21 cellular contexts compared by ENCODE assay signal in the genomic region with DNA sequence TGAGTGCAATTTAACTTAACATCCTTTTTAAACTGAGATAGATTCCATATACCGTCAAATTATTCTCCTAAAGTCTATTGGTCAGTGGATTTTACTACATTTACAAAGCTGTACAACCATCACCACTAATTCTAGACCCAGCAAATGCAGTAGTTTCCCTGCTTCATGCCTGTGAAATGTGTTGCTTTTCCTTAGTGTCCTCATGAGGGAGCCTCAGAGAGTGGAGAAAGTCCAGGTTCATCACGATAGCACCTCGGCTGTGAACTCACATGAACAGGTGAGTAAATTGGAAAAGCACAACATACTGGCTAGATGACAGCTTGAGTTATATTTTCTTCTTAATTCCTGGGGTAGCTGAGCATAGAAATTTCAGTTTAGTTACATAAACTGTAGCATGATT.
DNase-seq lines count a peak whose midpoint lies in the region; ATAC-seq and TF ChIP-seq lines count a peak whose summit lies in the region.
"Had no signal": no experiment of that assay in that cellular context is flagged by ENCODE, and none has a peak within 500 bp of the region (broad histone marks: within the 10 kb centered on the region; RNA-seq: fewer than 3 reads in every experiment).

No MANE protein-coding gene starts in this region.

- no peak overlapping the region for H3K9ac ChIP-seq in DND-41 (ENCODE audit: low read depth, low read length)

- no peak for DNase-seq in DND-41
- peak; percentile 44 for DNase-seq in NCI-H69 (lab: John Stamatoyannopoulos, UW)
- no peak for DNase-seq in epithelial cell of proximal tubule (ENCODE audit: low read depth)
- DNase-seq in activated gamma-delta T cell treated with Interleukin-2 at 50 U/mL for 16 hours: no peak
- no peak for DNase-seq in sigmoid colon
- DNase-seq: ACHN; AML-193; Calu3; CD4-positive, CD25-positive, alpha-beta regulatory T cell; GF-D8; HFFc6; KG1; MG63; NCI-H1092; NCI-H146; Peyer's patch; Right ventricle myocardium superior had no signal

- no peak for TF ChIP-seq POLR2A in sigmoid colon (IDR thresholded peaks at IDR 0.05)

- TF ChIP-seq CTCF in C4-2B (conservative IDR thresholded peaks at IDR 0.05) (peak; percentile 35), DND-41 (IDR thresholded peaks at IDR 0.05; ENCODE audit: borderline replicate concordance, extremely low read depth, low read length, poor library complexity, severe bottlenecking) (peak; percentile 6), epithelial cell of proximal tubule (conservative IDR thresholded peaks at IDR 0.05; ENCODE audit: low read depth, low read length) (peak; percentile 37), sigmoid colon (IDR thresholded peaks at IDR 0.05) (no peak)

- no peak for TF ChIP-seq EP300 in sigmoid colon (IDR thresholded peaks at IDR 0.05)

- H3K36me3 ChIP-seq in DND-41 (ENCODE audit: insufficient read depth, low read length) (no peaks in the 10 kb centered on the region), sigmoid colon (no peaks in the 10 kb centered on the region)
- H3K36me3 ChIP-seq: MG63, Peyer's patch had no signal

- H3K4me2 ChIP-seq in DND-41 (ENCODE audit: insufficient read depth, low read length): no peak overlapping the region

- H3K27me3 ChIP-seq in DND-41 (ENCODE audit: insufficient read depth, low read length, poor library complexity): no peaks in the 10 kb centered on the region
- no peaks in the 10 kb centered on the region for H3K27me3 ChIP-seq in sigmoid colon
- H3K27me3 ChIP-seq: MG63, Peyer's patch had no signal

- H3K27ac ChIP-seq in C4-2B (no peak overlapping the region), DND-41 (ENCODE audit: low read length) (no peak overlapping the region), sigmoid colon (no peak overlapping the region)
- H3K27ac ChIP-seq: Peyer's patch, SK-N-MC had no signal

- H3K4me1 ChIP-seq in DND-41 (ENCODE audit: insufficient read depth, low read length): peaks cover under 1% of the 10 kb centered on the region
- H3K4me1 ChIP-seq in sigmoid colon: no peaks in the 10 kb centered on the region
- H3K4me1 ChIP-seq: Peyer's patch had no signal

- no peaks in the 10 kb centered on the region for H3K9me3 ChIP-seq in DND-41 (ENCODE audit: insufficient read depth, low read length, severe bottlenecking)
- no peaks in the 10 kb centered on the region for H3K9me3 ChIP-seq in sigmoid colon
- H3K9me3 ChIP-seq: MG63, Peyer's patch had no signal

- H2AFZ ChIP-seq in DND-41 (ENCODE audit: low read depth, low read length): no peak overlapping the region

- intact Hi-C loops in sigmoid colon (cut with DNase I): no loop called here

- H3K4me3 ChIP-seq in DND-41 (ENCODE audit: low read depth in 1 of 2, low read length in 2 of 2) (no peak overlapping the region), epithelial cell of proximal tubule (ENCODE audit: low read depth, low read length) (no peak overlapping the region), sigmoid colon (no peak overlapping the region)
- H3K4me3 ChIP-seq: MG63, Peyer's patch, SK-N-MC had no signal

- H4K20me1 ChIP-seq in DND-41 (ENCODE audit: insufficient read depth, low read length): no peaks in the 10 kb centered on the region

- no peaks in the 10 kb centered on the region for H3K79me2 ChIP-seq in DND-41 (ENCODE audit: insufficient read depth, low read length)

- ATAC-seq in DND-41 (ENCODE audit: insufficient read depth, low read depth) (no peak), GM19397 (IDR thresholded peaks at IDR 0.05; ENCODE audit: unreplicated experiment) (no peak)
- ATAC-seq: HepG2 had no signal

- 20 to 65% methylated on average over 3 of the region's 3 CpGs for WGBS in sigmoid colon, 2 donors

Comparison
In these comparisons a context has a peak if more than half of its experiments do, and no peak if none do; other contexts are left out.
1. CTCF ChIP-seq: peak in C4-2B (single experiment), DND-41 (single experiment) and epithelial cell of proximal tubule (single experiment); none in sigmoid colon (0 of 4).